In the genomic region with DNA sequence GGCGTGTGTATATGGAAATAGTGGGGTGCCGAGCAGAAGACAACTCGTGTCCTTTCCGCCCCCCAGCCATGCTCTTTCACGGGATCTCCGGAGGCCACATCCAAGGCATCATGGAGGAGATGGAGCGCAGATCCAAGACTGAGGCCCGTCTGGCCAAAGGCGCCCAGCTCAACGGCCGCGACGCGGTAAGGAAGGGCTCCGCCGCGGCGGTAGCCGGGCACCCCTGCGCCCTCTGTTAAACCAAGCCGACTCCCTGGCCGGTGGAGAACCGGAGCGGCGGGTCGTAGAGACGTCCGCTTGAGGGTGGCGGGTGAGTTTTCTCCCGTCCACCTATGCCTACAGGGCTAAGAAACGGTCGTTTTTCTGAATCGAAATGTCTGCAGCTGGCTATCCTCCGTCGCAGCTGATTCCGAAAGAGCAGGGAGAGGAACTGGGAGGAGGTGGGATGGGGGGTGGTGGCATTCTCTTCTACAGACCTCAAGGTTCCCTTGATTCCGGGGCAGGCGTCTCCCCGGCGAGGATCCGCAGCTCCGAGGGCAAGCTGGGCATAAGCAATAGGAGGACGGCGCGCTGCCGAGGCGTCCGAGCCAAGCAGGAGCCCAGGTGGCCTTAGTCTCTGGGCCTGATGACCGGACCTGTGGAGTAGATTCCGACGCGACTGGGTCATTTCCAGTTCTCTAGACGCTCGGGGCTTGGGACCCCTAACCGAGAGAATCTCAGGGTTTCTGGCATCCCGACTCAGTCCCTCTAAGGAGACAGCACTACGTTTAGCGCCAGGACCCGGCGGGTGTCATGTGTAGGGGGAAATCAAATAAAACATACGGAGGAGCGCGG, we compare ENCODE assay signal across 9 cellular contexts. TPM values are rescaled to one million over a fixed set of nuclear protein-coding genes. Genes with fewer than 3 reads are reported as not detected.
DNase-seq lines count a peak whose midpoint lies in the region; ATAC-seq, FAIRE-seq and TF ChIP-seq lines count a peak whose summit lies in the region.
"Had no signal": no experiment of that assay in that cellular context is flagged by ENCODE, and none has a peak within 500 bp of the region (broad histone marks: within the 10 kb centered on the region; RNA-seq: fewer than 3 reads in every experiment).

No MANE protein-coding gene starts in this region.

- H3K27me3 Mint-ChIP-seq in activated naive CD8-positive, alpha-beta T cell treated with anti-CD3 and anti-CD28 coated beads, Interleukin-2, amount 10 ng/mL, durations not matched to agents 7 days and 5 days = peaks cover 96% of the 10 kb centered on the region

- in situ Hi-C loops in ACHN (cut with HindIII; ENCODE audit: low pct_ligation_motif_present, low pct_unique_long_range_greater_than_20kb, low sequenced_read_pairs) (no loop called here), transverse colon (cut with MboI; ENCODE audit: low pct_ligation_motif_present in 1 of 4, low pct_unique_long_range_greater_than_20kb in 1 of 4, low sequenced_read_pairs in 3 of 4) (no loop called here)

- peak; percentile 29 for ATAC-seq in activated naive CD8-positive, alpha-beta T cell treated with anti-CD3 and anti-CD28 coated beads, Interleukin-2, amount 10 ng/mL, durations not matched to agents 7 days and 5 days (ENCODE audit: low read depth)
- ATAC-seq in left lung (peak; percentile 45), HG02763 (IDR thresholded peaks at IDR 0.05; ENCODE audit: unreplicated experiment) (no peak)

- no peak for FAIRE-seq in GM19239 (lab: Jason Lieb, UNC)

- H3K4me3 Mint-ChIP-seq in activated naive CD8-positive, alpha-beta T cell treated with anti-CD3 and anti-CD28 coated beads, Interleukin-2, amount 10 ng/mL, durations not matched to agents 7 days and 5 days = peak overlapping the region; percentile 78

- no peaks in the 10 kb centered on the region for H3K36me3 ChIP-seq in left lung
- H3K36me3 ChIP-seq in transverse colon = no peaks in the 10 kb centered on the region

- H3K36me3 Mint-ChIP-seq in activated naive CD8-positive, alpha-beta T cell treated with anti-CD3 and anti-CD28 coated beads, Interleukin-2, amount 10 ng/mL, durations not matched to agents 7 days and 5 days = no peaks in the 10 kb centered on the region

- no peak overlapping the region for H3K27ac ChIP-seq in left lung
- H3K27ac ChIP-seq in transverse colon = no peak overlapping the region

- no peak for TF ChIP-seq EP300 in transverse colon (IDR thresholded peaks at IDR 0.05; ENCODE audit: low read depth)

- intact Hi-C loops in left lung (cut with DNase I) = no loop called here
- intact Hi-C loops in transverse colon (cut with DNase I; ENCODE audit: low total_unique reads) = no loop called here

- peak overlapping the region; percentile 24 for H3K27ac Mint-ChIP-seq in activated naive CD8-positive, alpha-beta T cell treated with anti-CD3 and anti-CD28 coated beads, Interleukin-2, amount 10 ng/mL, durations not matched to agents 7 days and 5 days

- H3K4me3 ChIP-seq in HFF-Myc (replicated peaks; ENCODE audit: low read depth, low read length) (peak overlapping the region; percentile 36), left lung (peak overlapping the region in 1 of 2 donors; percentile 28), transverse colon (peak overlapping the region in 3 of 4 donors; percentile 16 to 53 (median 20))

- WGBS in transverse colon (ENCODE audit: low coverage in 1 of 2), 2 donors = 2% methylated on average over 47 of the region's 63 CpGs; no CpG with 5 or more reads in 1 of the 2 donors

- no peak for TF ChIP-seq POLR2A in transverse colon (IDR thresholded peaks at IDR 0.05)

- POLR2A ChIA-PET in activated naive CD8-positive, alpha-beta T cell treated with anti-CD3 and anti-CD28 coated beads, Interleukin-2, amount 10 ng/mL, durations not matched to agents 7 days and 5 days (lab: Charles Lee) = interaction anchor here (1.3 kb wide), 1 partner anchor 16 kb away, joined by 4 read pairs; the partner anchor contains the start of gene C1orf53

- no peaks in the 10 kb centered on the region for H3K9me3 Mint-ChIP-seq in activated naive CD8-positive, alpha-beta T cell treated with anti-CD3 and anti-CD28 coated beads, Interleukin-2, amount 10 ng/mL, durations not matched to agents 7 days and 5 days

- TF ChIP-seq CTCF in HFF-Myc (IDR thresholded peaks at IDR 0.05; ENCODE audit: low read depth, low read length, missing control alignments) = no peak
- TF ChIP-seq CTCF in left lung (IDR thresholded peaks at IDR 0.05) = no peak
- no peak for TF ChIP-seq CTCF in transverse colon (IDR thresholded peaks at IDR 0.05)

- peak; percentile 35 for DNase-seq in ACHN
- DNase-seq in HFF-Myc (ENCODE audit: extremely low read depth, low read depth) = no peak
- peak; percentile 57 for DNase-seq in activated naive CD8-positive, alpha-beta T cell treated with anti-CD3 and anti-CD28 coated beads, Interleukin-2, amount 10 ng/mL, durations not matched to agents 7 days and 5 days
- peak in 1 of 2 donors; percentile 83 for DNase-seq in left lung
- DNase-seq in transverse colon = no peak
- no peak for DNase-seq in GM19239 (ENCODE audit: insufficient read length, low spot score)
- no peak for DNase-seq in occipital lobe (lab: John Stamatoyannopoulos, UW)

- H3K4me1 ChIP-seq in left lung (peaks cover 22 to 67% of the 10 kb centered on the region in 2 donors), transverse colon (peaks cover 20 to 60% (median 40%) of the 10 kb centered on the region in 4 donors)

- H3K9me3 ChIP-seq in left lung (no peaks in the 10 kb centered on the region), transverse colon (no peaks in the 10 kb centered on the region)

- peaks cover 64% of the 10 kb centered on the region for H3K4me1 Mint-ChIP-seq in activated naive CD8-positive, alpha-beta T cell treated with anti-CD3 and anti-CD28 coated beads, Interleukin-2, amount 10 ng/mL, durations not matched to agents 7 days and 5 days

- peaks cover 98 to 100% of the 10 kb centered on the region in 2 donors for H3K27me3 ChIP-seq in left lung
- peaks cover 100% of the 10 kb centered on the region for H3K27me3 ChIP-seq in transverse colon

RNA-seq across cellular contexts. Expression of gene LHX9, which starts 0.9 kb away (rescaled TPM):
- not detected for total RNA-seq in activated naive CD8-positive, alpha-beta T cell treated with anti-CD3 and anti-CD28 coated beads, Interleukin-2, amount 10 ng/mL, durations not matched to agents 7 days and 5 days
- 1 to 10 TPM in 1 of 2 donors, not detected in 1; 1.4 TPM for total RNA-seq in left lung
- not detected for total RNA-seq in transverse colon
- total RNA-seq in occipital lobe = 0.16 TPM
- total RNA-seq: dermis microvascular lymphatic vessel endothelial cell had no signal

RNA-seq across cellular contexts. Expression of gene C1orf53, which starts 15.6 kb away (rescaled TPM):
- under 1 TPM in 1 of 2 experiments, not detected in 1; 0.75 TPM for total RNA-seq in activated naive CD8-positive, alpha-beta T cell treated with anti-CD3 and anti-CD28 coated beads, Interleukin-2, amount 10 ng/mL, durations not matched to agents 7 days and 5 days
- 1 to 10 TPM; 5.1 to 8.9 TPM for total RNA-seq in left lung
- total RNA-seq in transverse colon = 1 to 10 TPM in 2 of 4 donors, not detected in 2; 2.5 to 7.0 TPM
- total RNA-seq in occipital lobe = not detected

Comparison
In these comparisons a context has a peak if more than half of its experiments do, and no peak if none do; other contexts are left out.
1. DNase-seq: peak in ACHN (single experiment) and activated naive CD8-positive, alpha-beta T cell treated with anti-CD3 and anti-CD28 coated beads, Interleukin-2, amount 10 ng/mL, durations not matched to agents 7 days and 5 days (single experiment); none in HFF-Myc (single experiment), transverse colon (single experiment), GM19239 (single experiment) and occipital lobe (single experiment).